Comparison of ENCODE assay signal across 8 cellular contexts in genomic region chr1:226711976-226712778, GRCh38. TPM values are rescaled to one million over a fixed set of nuclear protein-coding genes. Genes with fewer than 3 reads are reported as not detected.
DNase-seq lines count a peak whose midpoint lies in the region; ATAC-seq, FAIRE-seq and TF ChIP-seq lines count a peak whose summit lies in the region.

No MANE protein-coding gene starts in this region.

- H3K4ac ChIP-seq in H1 (replicated peaks; ENCODE audit: insufficient read length, low read depth, low read length): no peak overlapping the region

- H3K27me3 ChIP-seq in H1 (replicated peaks in 1 of 4; ENCODE audit: control insufficient read depth in 3 of 4, extremely low read depth in 1 of 4, insufficient read depth in 3 of 4, low read length in 3 of 4): no peaks in the 10 kb centered on the region

- H3K36me3 ChIP-seq in H1 (ENCODE audit: control insufficient read depth in 2 of 4, insufficient read depth in 4 of 4, low read length in 3 of 4): no peaks in the 10 kb centered on the region

- H3K9me3 ChIP-seq in H1 (ENCODE audit: insufficient read depth in 2 of 2, low read depth in 1 of 2, low read length in 1 of 2): no peaks in the 10 kb centered on the region; a peak in 1 of 4 replicates

- no peak overlapping the region for H3K27ac ChIP-seq in H1 (ENCODE audit: low read depth, low read length)

- H4K8ac ChIP-seq in H1 (ENCODE audit: extremely low read depth, insufficient read depth, low read length): no peak overlapping the region

- no peak for TF ChIP-seq EP300 in H1 (IDR thresholded peaks at IDR 0.05; ENCODE audit: borderline replicate concordance in 1 of 2, low read depth in 2 of 2, low read length in 2 of 2)

- DNase-seq in GM10266 (ENCODE audit: extremely low spot score) (peak; percentile 71), Kasumi-1 (lab: John Stamatoyannopoulos, UW) (peak; percentile 50 to 54), H1 (ENCODE audit: low read depth in 1 of 2, low spot score in 2 of 2) (no peak), ureter (ENCODE audit: low spot score) (no peak), NCI-H128 (lab: John Stamatoyannopoulos, UW; ENCODE audit: unreplicated experiment) (no peak), urothelium cell line (ENCODE audit: low spot score) (no peak), NCI-H1417 (lab: John Stamatoyannopoulos, UW) (no peak)

- peaks cover 2% of the 10 kb centered on the region; the same call in 1 of the 2 replicates for H3K79me1 ChIP-seq in H1 (ENCODE audit: low read depth, low read length)

- H3K56ac ChIP-seq in H1 (replicated peaks; ENCODE audit: insufficient read length, low read depth, low read length): no peak overlapping the region

- no peak overlapping the region for H3K9ac ChIP-seq in H1 (replicated peaks in 1 of 4; ENCODE audit: extremely low read depth in 1 of 4, low read depth in 3 of 4, low read length in 3 of 4)

- POLR2A ChIA-PET in H1 (lab: Charles Lee; ENCODE audit: partially characterized antibody): no interaction called here

- H2BK12ac ChIP-seq in H1 (ENCODE audit: low read depth, low read length): no peak overlapping the region

- no peak overlapping the region for H4K5ac ChIP-seq in H1 (ENCODE audit: insufficient read length, low read depth, low read length)

- no peak overlapping the region for H3K23ac ChIP-seq in H1 (ENCODE audit: insufficient read length)

- no peak overlapping the region for H2BK5ac ChIP-seq in H1 (ENCODE audit: low read depth, low read length)

- no peaks in the 10 kb centered on the region for H4K20me1 ChIP-seq in H1 (replicated peaks in 1 of 2; ENCODE audit: control insufficient read depth in 1 of 2, insufficient read depth in 2 of 2, low read length in 2 of 2)

- peak; percentile 68 for ATAC-seq in GM21526 (IDR thresholded peaks at IDR 0.05; ENCODE audit: low FRiP score, unreplicated experiment)

- H4K91ac ChIP-seq in H1 (replicated peaks; ENCODE audit: insufficient read length, low read length): no peak overlapping the region

- H2AFZ ChIP-seq in H1 (ENCODE audit: low read length): no peak overlapping the region

- CTCF ChIA-PET in H1 (lab: Charles Lee; ENCODE audit: partially characterized antibody): interaction anchor here (0.6 to 2.8 kb wide), 30 partner anchors 8 to 200 kb away, joined by 3 to 12 read pairs (median 5); no protein-coding TSS in a partner anchor

- TF ChIP-seq POLR2A in H1 (IDR thresholded peaks at IDR 0.05; ENCODE audit: control extremely low read depth in 1 of 2, low read depth in 2 of 2, low read length in 2 of 2): no peak

- no peak overlapping the region for H3K14ac ChIP-seq in H1 (ENCODE audit: insufficient read length)

- H2AK5ac ChIP-seq in H1 (ENCODE audit: low read depth, low read length): peak overlapping the region; percentile 85; the same call in 1 of the 2 replicates

- H2BK20ac ChIP-seq in H1 (ENCODE audit: low read length): no peak overlapping the region

- no peaks in the 10 kb centered on the region for H3K4me1 ChIP-seq in H1 (replicated peaks in 1 of 4; ENCODE audit: control insufficient read depth in 3 of 4, insufficient read depth in 4 of 4, low read length in 3 of 4)

- no peak overlapping the region for H2BK15ac ChIP-seq in H1 (ENCODE audit: low read length)

- no peak overlapping the region for H3K4me2 ChIP-seq in H1 (ENCODE audit: insufficient read depth in 1 of 2, low read depth in 2 of 2, low read length in 2 of 2)

- WGBS in H1 (ENCODE audit: extremely low coverage in 1 of 2, insufficient coverage in 1 of 2, insufficient read length in 1 of 2, insufficient replicate concordance in 2 of 2, low coverage in 1 of 2, low lambda C conversion rate in 2 of 2, missing lambda C conversion rate in 1 of 2), 2 experiments: 88% methylated on average over 22 of the region's 22 CpGs; no CpG with 5 or more reads in 1 of the 2 experiments

- no peak overlapping the region for H3K18ac ChIP-seq in H1 (ENCODE audit: extremely low read depth, low read length)

- H3K79me2 ChIP-seq in H1 (ENCODE audit: control insufficient read depth in 1 of 2, insufficient read depth in 2 of 2, low read length in 2 of 2): no peaks in the 10 kb centered on the region

- 0 out of 2 replicates have a peak, but pooled peaks cover 2% of the 10 kb centered on the region for H3K23me2 ChIP-seq in H1 (ENCODE audit: low read depth, low read length)

- FAIRE-seq in H1 (lab: Jason Lieb, UNC): no peak
- FAIRE-seq in urothelium cell line (lab: Jason Lieb, UNC): no peak

- TF ChIP-seq CTCF in GM10266 (IDR thresholded peaks at IDR 0.05; ENCODE audit: control insufficient read depth, insufficient read depth, low read depth, missing control alignments) (no peak), H1 (IDR thresholded peaks at IDR 0.05; ENCODE audit: control extremely low read depth in 1 of 3, insufficient read depth in 1 of 3, low read depth in 1 of 3, low read length in 3 of 3) (no peak)

- TF ChIP-seq RAD21 in H1 (IDR thresholded peaks at IDR 0.05 in 1 of 2, conservative IDR thresholded peaks at IDR 0.05 in 1 of 2; ENCODE audit: low read depth in 2 of 2, low read length in 2 of 2): no peak

- H3K4me3 ChIP-seq in H1 (ENCODE audit: extremely low read depth in 1 of 4, insufficient read depth in 2 of 4, low read depth in 3 of 4, low read length in 4 of 4): no peak overlapping the region

- H2BK120ac ChIP-seq in H1 (replicated peaks; ENCODE audit: low read depth, low read length): no peak overlapping the region

TF ChIP-seq in H1, 55 proteins besides CTCF, POLR2A, EP300 and RAD21:
- no peak for TF ChIP-seq RFX5 (IDR thresholded peaks at IDR 0.05; ENCODE audit: borderline replicate concordance, low read depth, low read length)
- no peak for TF ChIP-seq CBX8 (IDR thresholded peaks at IDR 0.05; ENCODE audit: borderline replicate concordance, low read depth, low read length)
- no peak for TF ChIP-seq CREB1 (IDR thresholded peaks at IDR 0.05)
- no peak for TF ChIP-seq E2F6 (IDR thresholded peaks at IDR 0.05)

RNA-seq across cellular contexts. Expression of gene ITPKB, which starts 26.9 kb away (rescaled TPM):
- total RNA-seq in H1 (2021; fragmentation: NEBNext Ultra II Directional; extraction: Animal tissue kit (Norgen Biotek cat#: 25700)): 4.2 and 4.8 TPM in 2 replicates
- polyA plus RNA-seq in H1 (2011; rRNA removed): 1.7 and 2.0 TPM in 2 replicates
- polyA plus RNA-seq in H1 (2011; cell fraction: cytosol; rRNA removed): 1.9 TPM
- 3.6 TPM for polyA plus RNA-seq in H1 (2011; cell fraction: nucleus; rRNA removed)
- 3.0 to 3.4 TPM (median 3.2 TPM) in 4 replicates for polyA plus RNA-seq in H1 (2012, experiment 1 of 2)
- 3.4 TPM for polyA plus RNA-seq in H1 (2012, experiment 2 of 2)
- 2.3 TPM for polyA plus RNA-seq in H1 (2013, experiment 1 of 2)
- 2.4 TPM for polyA plus RNA-seq in H1 (2013, experiment 2 of 2)
- polyA minus RNA-seq in H1 (2011; rRNA and poly(A)+ RNA removed): 3.7 and 4.3 TPM in 2 replicates
- polyA minus RNA-seq in H1 (2011; cell fraction: cytosol; rRNA and poly(A)+ RNA removed): 4.2 TPM
- 6.3 TPM for polyA minus RNA-seq in H1 (2011; cell fraction: nucleus; rRNA and poly(A)+ RNA removed)
- 29.4 TPM for total RNA-seq in ureter

Comparison
In these comparisons a context has a peak if more than half of its experiments do, and no peak if none do; other contexts are left out.
1. DNase-seq: peak in GM10266 (single experiment) and Kasumi-1 (2 of 2); none in H1 (0 of 2), ureter (single experiment), NCI-H128 (single experiment), urothelium cell line (single experiment) and NCI-H1417 (0 of 3).